Comparison of ENCODE assay signal across 1 cellular context in the genomic region with DNA sequence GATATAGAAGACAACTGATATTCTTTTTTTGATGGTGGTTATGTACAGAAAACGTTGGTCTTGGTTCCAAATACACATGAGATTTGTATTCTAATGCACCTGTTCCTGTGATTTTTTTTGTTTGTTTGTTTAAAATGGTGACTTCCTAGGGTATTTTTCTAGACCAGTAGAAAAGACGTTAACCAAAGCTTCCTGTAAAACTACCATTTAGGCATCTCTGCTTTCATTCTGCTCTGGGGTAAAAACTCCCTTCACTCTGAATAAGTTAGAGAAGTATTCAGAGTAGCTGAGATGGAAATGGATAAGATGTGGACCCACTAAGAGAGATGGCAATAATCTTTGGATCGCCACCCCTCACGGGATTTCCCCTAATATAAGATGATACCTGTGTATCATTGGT.
TF ChIP-seq lines count a peak whose summit lies in the region.

No MANE protein-coding gene starts in this region.

TF ChIP-seq in HepG2, 621 proteins besides CTCF, POLR2A, EP300 and RAD21:
- TF ChIP-seq ZNF563 (CRISPR knock-in tag; IDR thresholded peaks at IDR 0.05) (no peak), ZC3H13 (CRISPR knock-in tag; IDR thresholded peaks at IDR 0.05) (no peak), ARHGAP35 (CRISPR knock-in tag; IDR thresholded peaks at IDR 0.05; ENCODE audit: borderline replicate concordance) (no peak), ZNF451 (CRISPR knock-in tag; IDR thresholded peaks at IDR 0.05) (no peak), CBX1 (IDR thresholded peaks at IDR 0.05; ENCODE audit: low read depth) (no peak), TOE1 (CRISPR knock-in tag; IDR thresholded peaks at IDR 0.05) (no peak), SALL1 (CRISPR knock-in tag; IDR thresholded peaks at IDR 0.05) (no peak), NR1H2 (CRISPR knock-in tag; IDR thresholded peaks at IDR 0.05; ENCODE audit: borderline replicate concordance, low read depth) (no peak), ZNF296 (CRISPR knock-in tag; conservative IDR thresholded peaks at IDR 0.05) (no peak), RARG (CRISPR knock-in tag; IDR thresholded peaks at IDR 0.05; ENCODE audit: low read depth) (no peak), PCBP2 (optimal IDR thresholded peaks at IDR 0.05; ENCODE audit: low read depth, low read length, poor library complexity, severe bottlenecking) (no peak), ZNF446 (CRISPR knock-in tag; IDR thresholded peaks at IDR 0.05) (no peak), ZNF772 (CRISPR knock-in tag; IDR thresholded peaks at IDR 0.05) (no peak), CAMTA2 (CRISPR knock-in tag; IDR thresholded peaks at IDR 0.05; ENCODE audit: borderline replicate concordance) (no peak)
- TF ChIP-seq, protein P1, sequence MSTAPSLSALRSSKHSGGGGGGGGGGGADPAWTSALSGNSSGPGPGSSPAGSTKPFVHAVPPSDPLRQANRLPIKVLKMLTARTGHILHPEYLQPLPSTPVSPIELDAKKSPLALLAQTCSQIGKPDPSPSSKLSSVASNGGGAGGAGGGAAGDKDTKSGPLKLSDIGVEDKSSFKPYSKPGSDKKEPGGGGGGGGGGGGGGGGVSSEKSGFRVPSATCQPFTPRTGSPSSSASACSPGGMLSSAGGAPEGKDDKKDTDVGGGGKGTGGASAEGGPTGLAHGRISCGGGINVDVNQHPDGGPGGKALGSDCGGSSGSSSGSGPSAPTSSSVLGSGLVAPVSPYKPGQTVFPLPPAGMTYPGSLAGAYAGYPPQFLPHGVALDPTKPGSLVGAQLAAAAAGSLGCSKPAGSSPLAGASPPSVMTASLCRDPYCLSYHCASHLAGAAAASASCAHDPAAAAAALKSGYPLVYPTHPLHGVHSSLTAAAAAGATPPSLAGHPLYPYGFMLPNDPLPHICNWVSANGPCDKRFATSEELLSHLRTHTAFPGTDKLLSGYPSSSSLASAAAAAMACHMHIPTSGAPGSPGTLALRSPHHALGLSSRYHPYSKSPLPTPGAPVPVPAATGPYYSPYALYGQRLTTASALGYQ (CRISPR knock-in tag; IDR thresholded peaks at IDR 0.05), result no peak
- TF ChIP-seq, protein P2, sequence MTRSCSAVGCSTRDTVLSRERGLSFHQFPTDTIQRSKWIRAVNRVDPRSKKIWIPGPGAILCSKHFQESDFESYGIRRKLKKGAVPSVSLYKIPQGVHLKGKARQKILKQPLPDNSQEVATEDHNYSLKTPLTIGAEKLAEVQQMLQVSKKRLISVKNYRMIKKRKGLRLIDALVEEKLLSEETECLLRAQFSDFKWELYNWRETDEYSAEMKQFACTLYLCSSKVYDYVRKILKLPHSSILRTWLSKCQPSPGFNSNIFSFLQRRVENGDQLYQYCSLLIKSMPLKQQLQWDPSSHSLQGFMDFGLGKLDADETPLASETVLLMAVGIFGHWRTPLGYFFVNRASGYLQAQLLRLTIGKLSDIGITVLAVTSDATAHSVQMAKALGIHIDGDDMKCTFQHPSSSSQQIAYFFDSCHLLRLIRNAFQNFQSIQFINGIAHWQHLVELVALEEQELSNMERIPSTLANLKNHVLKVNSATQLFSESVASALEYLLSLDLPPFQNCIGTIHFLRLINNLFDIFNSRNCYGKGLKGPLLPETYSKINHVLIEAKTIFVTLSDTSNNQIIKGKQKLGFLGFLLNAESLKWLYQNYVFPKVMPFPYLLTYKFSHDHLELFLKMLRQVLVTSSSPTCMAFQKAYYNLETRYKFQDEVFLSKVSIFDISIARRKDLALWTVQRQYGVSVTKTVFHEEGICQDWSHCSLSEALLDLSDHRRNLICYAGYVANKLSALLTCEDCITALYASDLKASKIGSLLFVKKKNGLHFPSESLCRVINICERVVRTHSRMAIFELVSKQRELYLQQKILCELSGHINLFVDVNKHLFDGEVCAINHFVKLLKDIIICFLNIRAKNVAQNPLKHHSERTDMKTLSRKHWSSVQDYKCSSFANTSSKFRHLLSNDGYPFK (CRISPR knock-in tag; IDR thresholded peaks at IDR 0.05; ENCODE audit: borderline replicate concordance), result no peak
- TF ChIP-seq, protein P3, sequence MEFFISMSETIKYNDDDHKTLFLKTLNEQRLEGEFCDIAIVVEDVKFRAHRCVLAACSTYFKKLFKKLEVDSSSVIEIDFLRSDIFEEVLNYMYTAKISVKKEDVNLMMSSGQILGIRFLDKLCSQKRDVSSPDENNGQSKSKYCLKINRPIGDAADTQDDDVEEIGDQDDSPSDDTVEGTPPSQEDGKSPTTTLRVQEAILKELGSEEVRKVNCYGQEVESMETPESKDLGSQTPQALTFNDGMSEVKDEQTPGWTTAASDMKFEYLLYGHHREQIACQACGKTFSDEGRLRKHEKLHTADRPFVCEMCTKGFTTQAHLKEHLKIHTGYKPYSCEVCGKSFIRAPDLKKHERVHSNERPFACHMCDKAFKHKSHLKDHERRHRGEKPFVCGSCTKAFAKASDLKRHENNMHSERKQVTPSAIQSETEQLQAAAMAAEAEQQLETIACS (CRISPR knock-in tag; IDR thresholded peaks at IDR 0.05), result no peak
- TF ChIP-seq, protein P4, sequence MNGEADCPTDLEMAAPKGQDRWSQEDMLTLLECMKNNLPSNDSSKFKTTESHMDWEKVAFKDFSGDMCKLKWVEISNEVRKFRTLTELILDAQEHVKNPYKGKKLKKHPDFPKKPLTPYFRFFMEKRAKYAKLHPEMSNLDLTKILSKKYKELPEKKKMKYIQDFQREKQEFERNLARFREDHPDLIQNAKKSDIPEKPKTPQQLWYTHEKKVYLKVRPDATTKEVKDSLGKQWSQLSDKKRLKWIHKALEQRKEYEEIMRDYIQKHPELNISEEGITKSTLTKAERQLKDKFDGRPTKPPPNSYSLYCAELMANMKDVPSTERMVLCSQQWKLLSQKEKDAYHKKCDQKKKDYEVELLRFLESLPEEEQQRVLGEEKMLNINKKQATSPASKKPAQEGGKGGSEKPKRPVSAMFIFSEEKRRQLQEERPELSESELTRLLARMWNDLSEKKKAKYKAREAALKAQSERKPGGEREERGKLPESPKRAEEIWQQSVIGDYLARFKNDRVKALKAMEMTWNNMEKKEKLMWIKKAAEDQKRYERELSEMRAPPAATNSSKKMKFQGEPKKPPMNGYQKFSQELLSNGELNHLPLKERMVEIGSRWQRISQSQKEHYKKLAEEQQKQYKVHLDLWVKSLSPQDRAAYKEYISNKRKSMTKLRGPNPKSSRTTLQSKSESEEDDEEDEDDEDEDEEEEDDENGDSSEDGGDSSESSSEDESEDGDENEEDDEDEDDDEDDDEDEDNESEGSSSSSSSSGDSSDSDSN (CRISPR knock-in tag; IDR thresholded peaks at IDR 0.05), result no peak
- TF ChIP-seq, protein P5, sequence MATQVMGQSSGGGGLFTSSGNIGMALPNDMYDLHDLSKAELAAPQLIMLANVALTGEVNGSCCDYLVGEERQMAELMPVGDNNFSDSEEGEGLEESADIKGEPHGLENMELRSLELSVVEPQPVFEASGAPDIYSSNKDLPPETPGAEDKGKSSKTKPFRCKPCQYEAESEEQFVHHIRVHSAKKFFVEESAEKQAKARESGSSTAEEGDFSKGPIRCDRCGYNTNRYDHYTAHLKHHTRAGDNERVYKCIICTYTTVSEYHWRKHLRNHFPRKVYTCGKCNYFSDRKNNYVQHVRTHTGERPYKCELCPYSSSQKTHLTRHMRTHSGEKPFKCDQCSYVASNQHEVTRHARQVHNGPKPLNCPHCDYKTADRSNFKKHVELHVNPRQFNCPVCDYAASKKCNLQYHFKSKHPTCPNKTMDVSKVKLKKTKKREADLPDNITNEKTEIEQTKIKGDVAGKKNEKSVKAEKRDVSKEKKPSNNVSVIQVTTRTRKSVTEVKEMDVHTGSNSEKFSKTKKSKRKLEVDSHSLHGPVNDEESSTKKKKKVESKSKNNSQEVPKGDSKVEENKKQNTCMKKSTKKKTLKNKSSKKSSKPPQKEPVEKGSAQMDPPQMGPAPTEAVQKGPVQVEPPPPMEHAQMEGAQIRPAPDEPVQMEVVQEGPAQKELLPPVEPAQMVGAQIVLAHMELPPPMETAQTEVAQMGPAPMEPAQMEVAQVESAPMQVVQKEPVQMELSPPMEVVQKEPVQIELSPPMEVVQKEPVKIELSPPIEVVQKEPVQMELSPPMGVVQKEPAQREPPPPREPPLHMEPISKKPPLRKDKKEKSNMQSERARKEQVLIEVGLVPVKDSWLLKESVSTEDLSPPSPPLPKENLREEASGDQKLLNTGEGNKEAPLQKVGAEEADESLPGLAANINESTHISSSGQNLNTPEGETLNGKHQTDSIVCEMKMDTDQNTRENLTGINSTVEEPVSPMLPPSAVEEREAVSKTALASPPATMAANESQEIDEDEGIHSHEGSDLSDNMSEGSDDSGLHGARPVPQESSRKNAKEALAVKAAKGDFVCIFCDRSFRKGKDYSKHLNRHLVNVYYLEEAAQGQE (IDR thresholded peaks at IDR 0.05; ENCODE audit: borderline replicate concordance in 1 of 2, low read depth in 1 of 2, low read length in 2 of 2), result no peak
- TF ChIP-seq, protein P6, sequence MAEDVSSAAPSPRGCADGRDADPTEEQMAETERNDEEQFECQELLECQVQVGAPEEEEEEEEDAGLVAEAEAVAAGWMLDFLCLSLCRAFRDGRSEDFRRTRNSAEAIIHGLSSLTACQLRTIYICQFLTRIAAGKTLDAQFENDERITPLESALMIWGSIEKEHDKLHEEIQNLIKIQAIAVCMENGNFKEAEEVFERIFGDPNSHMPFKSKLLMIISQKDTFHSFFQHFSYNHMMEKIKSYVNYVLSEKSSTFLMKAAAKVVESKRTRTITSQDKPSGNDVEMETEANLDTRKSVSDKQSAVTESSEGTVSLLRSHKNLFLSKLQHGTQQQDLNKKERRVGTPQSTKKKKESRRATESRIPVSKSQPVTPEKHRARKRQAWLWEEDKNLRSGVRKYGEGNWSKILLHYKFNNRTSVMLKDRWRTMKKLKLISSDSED (CRISPR knock-in tag; IDR thresholded peaks at IDR 0.05), result no peak
